ENCODE assay signal across 7 cellular contexts in genomic region chr4:126682250-126682649, GRCh38.
"Had no signal": no experiment of that assay in that cellular context is flagged by ENCODE, and none has a peak within 500 bp of the region (broad histone marks: within the 10 kb centered on the region; RNA-seq: fewer than 3 reads in every experiment).

No MANE protein-coding gene starts in this region.

- FAIRE-seq: HepG2, HTR-8/SVneo had no signal

- H3K4me2 ChIP-seq: KMS-11 had no signal

- H3K9ac ChIP-seq: KMS-11 had no signal

- ATAC-seq: HepG2 had no signal

- DNase-seq: IMR-90, KBM-7, KG1 had no signal

- H3K27ac ChIP-seq: HL-60, KMS-11 had no signal
